9 cellular contexts compared by ENCODE assay signal in the genomic region with DNA sequence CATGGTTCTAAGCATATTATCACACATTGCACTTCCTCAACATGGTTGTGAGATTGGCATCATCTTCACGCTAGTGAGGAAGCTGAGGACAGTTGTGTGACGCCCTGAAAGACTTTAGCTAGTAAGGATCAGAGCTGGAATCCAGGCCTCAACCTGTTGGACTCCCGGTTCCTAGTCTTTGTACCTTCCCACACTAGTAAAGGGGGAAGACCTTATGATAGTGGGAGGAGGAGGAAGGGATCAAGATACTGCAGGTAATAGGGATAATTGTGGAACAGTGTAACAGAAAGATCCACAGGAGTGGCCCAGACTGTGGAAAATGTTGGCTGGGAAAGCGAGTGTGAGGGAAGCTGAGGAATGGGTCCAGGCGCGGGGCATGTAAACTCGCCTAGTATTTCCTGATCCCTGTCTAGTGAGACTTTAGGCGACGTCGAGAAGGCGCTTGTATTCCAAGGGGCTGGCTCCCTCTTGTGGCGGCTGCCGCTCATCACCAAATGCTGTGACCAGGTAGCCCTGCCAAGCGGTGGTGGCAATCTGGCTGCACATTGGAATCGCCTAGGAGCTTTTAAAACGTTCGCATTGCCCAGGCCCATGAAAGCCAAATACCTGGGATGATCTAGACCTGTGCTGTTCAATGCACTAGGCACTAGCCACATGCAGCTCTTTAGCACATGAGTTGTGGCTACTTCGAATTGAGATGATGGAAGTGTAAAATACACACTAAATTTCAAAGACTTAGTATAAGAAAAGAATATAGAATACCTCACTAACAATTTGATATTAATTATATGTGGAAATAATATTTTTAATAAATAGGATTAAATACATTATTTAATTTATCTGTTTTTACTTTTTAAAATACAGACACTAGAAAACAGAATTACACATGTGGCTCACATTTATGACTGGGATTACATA. TPM values are rescaled to one million over a fixed set of nuclear protein-coding genes. Genes with fewer than 3 reads are reported as not detected.
DNase-seq lines count a peak whose midpoint lies in the region; ATAC-seq, FAIRE-seq and TF ChIP-seq lines count a peak whose summit lies in the region.
"Had no signal": no experiment of that assay in that cellular context is flagged by ENCODE, and none has a peak within 500 bp of the region (broad histone marks: within the 10 kb centered on the region; RNA-seq: fewer than 3 reads in every experiment).

No MANE protein-coding gene starts in this region.

- RAD21 ChIA-PET in GM12878 (lab: Charles Lee; ENCODE audit: unreplicated experiment) = interaction anchor here (1.2 to 2.2 kb wide), 3 partner anchors 23 to 850 kb away, joined by 4 to 14 read pairs (median 4); no protein-coding TSS in a partner anchor

- TF ChIP-seq RAD21 in GM12878 (IDR thresholded peaks at IDR 0.05; ENCODE audit: insufficient read depth, low read depth, low read length) = peak; percentile 72

- no peak overlapping the region; the same call in 1 of the 2 replicates for H3K4me2 ChIP-seq in GM12878 (ENCODE audit: control insufficient read depth, insufficient read depth)

- peak overlapping the region; percentile 91 for H2AFZ ChIP-seq in GM12878 (ENCODE audit: control insufficient read depth, low read depth, low read length)

- no peaks in the 10 kb centered on the region for H3K4me1 Mint-ChIP-seq in T-helper 17 cell

- no peaks in the 10 kb centered on the region for H3K79me2 ChIP-seq in GM12878 (ENCODE audit: control insufficient read depth, insufficient read depth, low read length)

- TF ChIP-seq POLR2A in GM12878 (IDR thresholded peaks at IDR 0.05; ENCODE audit: low read depth, low read length) = no peak
- no peak for TF ChIP-seq POLR2A in spleen (IDR thresholded peaks at IDR 0.05)

- peak; percentile 90 for FAIRE-seq in GM12878 (lab: Jason Lieb, UNC)

- H3K9me3 ChIP-seq in T-helper 17 cell (ENCODE audit: control insufficient read depth, low read length, poor library complexity, severe bottlenecking) (no peaks in the 10 kb centered on the region), GM12878 (replicated peaks; ENCODE audit: control insufficient read depth, insufficient read depth, low read length) (no peaks in the 10 kb centered on the region; the same call in 2 of the 3 replicates), iPS DF 6.9 (ENCODE audit: control insufficient read depth, insufficient read depth, low read length) (no peaks in the 10 kb centered on the region), spleen (no peaks in the 10 kb centered on the region)

- H3K27ac ChIP-seq in GM12878 (ENCODE audit: control insufficient read depth, insufficient read depth) (no peak overlapping the region), iPS DF 6.9 (ENCODE audit: low read length) (no peak overlapping the region), spleen (no peak overlapping the region)

- H3K4me1 ChIP-seq in GM12878 (ENCODE audit: control insufficient read depth, insufficient read depth, low read length) (no peaks in the 10 kb centered on the region), iPS DF 6.9 (ENCODE audit: control insufficient read depth, insufficient read depth, low read length) (peaks cover 1% of the 10 kb centered on the region; the same call in 1 of the 2 replicates), spleen (no peaks in the 10 kb centered on the region)

- peak; percentile 61 for DNase-seq in SIG-M5 treated with dmso at 0.1 percent for 504 hours (lab: John Stamatoyannopoulos, UW; ENCODE audit: unreplicated experiment)
- no peak for DNase-seq in SIG-M5 (lab: John Stamatoyannopoulos, UW)
- DNase-seq in NCI-H1930 (lab: John Stamatoyannopoulos, UW) = peak; percentile 66 to 75
- peak; percentile 15 to 18 (median 16) for DNase-seq in T-helper 17 cell
- DNase-seq in GM12878 (ENCODE audit: low read depth, low spot score) = no peak
- peak; percentile 68 for DNase-seq in iPS DF 6.9 (ENCODE audit: low read depth, low spot score)
- DNase-seq in spleen = peak; percentile 82

- H3K27ac Mint-ChIP-seq in T-helper 17 cell = no peak overlapping the region
- H3K27ac Mint-ChIP-seq: CD8-positive, alpha-beta memory T cell had no signal

- TF ChIP-seq EP300 in GM12878 (IDR thresholded peaks at IDR 0.05; ENCODE audit: borderline replicate concordance in 1 of 2, control insufficient read depth in 1 of 2, low read depth in 2 of 2, low read length in 2 of 2) = no peak

- BruUV-seq in GM12878 (replicated peaks; lab: Mats Ljungman, UMichigan) = no TSS peak

- H3K4me3 ChIP-seq in GM12878 (no peak overlapping the region), iPS DF 6.9 (ENCODE audit: low read length) (no peak overlapping the region), spleen (no peak overlapping the region)

- POLR2A ChIA-PET in GM12878 (lab: Charles Lee) = no interaction called here

- ATAC-seq in HG02870 (IDR thresholded peaks at IDR 0.05; ENCODE audit: unreplicated experiment) (peak; percentile 93), T-helper 17 cell (peak; percentile 57), GM12878 (peak; percentile 99)

- in situ Hi-C loops in GM12878 (cut with MboI) = no loop called here

- WGBS in GM12878 (ENCODE audit: insufficient coverage, insufficient replicate concordance, low lambda C conversion rate, missing lambda C conversion rate) = 14% methylated on average over 18 of the region's 18 CpGs
- WGBS in iPS DF 6.9 (ENCODE audit: insufficient coverage, insufficient read length) = no CpG with 5 or more reads among the region's 18 CpGs
- WGBS in spleen, 5 donors = 16 to 21% (median 18%) methylated on average over 18 of the region's 18 CpGs

- H3K27me3 ChIP-seq in GM12878 (replicated peaks in 1 of 2; ENCODE audit: control insufficient read depth in 2 of 2, insufficient read depth in 2 of 2, low read length in 1 of 2) (no peaks in the 10 kb centered on the region), iPS DF 6.9 (ENCODE audit: control insufficient read depth, insufficient read depth, low read length) (no peaks in the 10 kb centered on the region), spleen (replicated peaks in 1 of 7) (peaks cover 0 to 19% (median 0%) of the 10 kb centered on the region in 7 donors)

- SMC1A ChIA-PET in GM12878 (lab: Charles Lee; ENCODE audit: uncharacterized antibody, unreplicated experiment) = interaction anchor here (0.8 to 2.5 kb wide), 12 partner anchors 10 to 865 kb away, joined by 3 to 11 read pairs (median 5); no protein-coding TSS in a partner anchor

- H3K36me3 ChIP-seq in GM12878 (ENCODE audit: control insufficient read depth in 2 of 2, insufficient read depth in 2 of 2, low read length in 1 of 2) (no peaks in the 10 kb centered on the region), iPS DF 6.9 (ENCODE audit: control insufficient read depth, insufficient read depth, low read length) (no peaks in the 10 kb centered on the region), spleen (no peaks in the 10 kb centered on the region)

- H3K36me3 Mint-ChIP-seq in T-helper 17 cell (ENCODE audit: low read depth) = no peaks in the 10 kb centered on the region
- H3K36me3 Mint-ChIP-seq: CD8-positive, alpha-beta memory T cell had no signal

- no peaks in the 10 kb centered on the region for H4K20me1 ChIP-seq in GM12878 (ENCODE audit: control insufficient read depth, insufficient read depth)

- no peak overlapping the region for H3K4me3 Mint-ChIP-seq in T-helper 17 cell
- H3K4me3 Mint-ChIP-seq: CD8-positive, alpha-beta memory T cell had no signal

- H3K9ac ChIP-seq in GM12878 (ENCODE audit: control insufficient read depth, insufficient read depth, low read length) = no peak overlapping the region

- no peaks in the 10 kb centered on the region for H3K27me3 Mint-ChIP-seq in T-helper 17 cell

- intact Hi-C loops in GM12878 (cut with micrococcal nuclease; ENCODE audit: unreplicated experiment) = loop anchor here (1.0 kb wide), 2 partner anchors 81 to 866 kb away; no protein-coding TSS in a partner anchor
- intact Hi-C loops in spleen (cut with DNase I; ENCODE audit: low total_unique reads) = loop anchor here (10.0 kb wide), 1 partner anchor 866 kb away; no protein-coding TSS in a partner anchor

- CTCF ChIA-PET in GM12878 (lab: Yijun Ruan, JAX) = interaction anchor here (0.5 to 4.9 kb wide), 21 partner anchors 12 to 874 kb away, joined by 3 to 35 read pairs (median 4); no protein-coding TSS in a partner anchor

- peak; percentile 80 to 87 (median 86) for TF ChIP-seq CTCF in GM12878 (IDR thresholded peaks at IDR 0.05 in 2 of 3, conservative IDR thresholded peaks at IDR 0.05 in 1 of 3; ENCODE audit: control insufficient read depth in 2 of 3, extremely low read depth in 1 of 3, insufficient read depth in 1 of 3, low read depth in 3 of 3, low read length in 3 of 3)
- TF ChIP-seq CTCF in spleen (IDR thresholded peaks at IDR 0.05 in 8 of 11, conservative IDR thresholded peaks at IDR 0.05 in 3 of 11) = peak in 10 of 11 experiments; percentile 22 to 74 (median 59)

TF ChIP-seq in GM12878, 131 proteins besides CTCF, POLR2A, EP300 and RAD21:
- TF ChIP-seq YY1 (IDR thresholded peaks at IDR 0.05; ENCODE audit: low read depth, low read length) = peak; percentile 46; the same call in 1 of the 2 replicates
- 0 out of 2 replicates have a peak, but pooled peaks have one; percentile 21 for TF ChIP-seq IKZF1 (conservative IDR thresholded peaks at IDR 0.05)
- peak; percentile 71; the same call in 1 of the 2 replicates for TF ChIP-seq SMC3 (IDR thresholded peaks at IDR 0.05; ENCODE audit: borderline replicate concordance, low read length)
- no peak for TF ChIP-seq RELA (IDR thresholded peaks at IDR 0.05; ENCODE audit: borderline replicate concordance, partially characterized antibody)
- TF ChIP-seq LARP7 (IDR thresholded peaks at IDR 0.05) = peak; percentile 42; the same call in 1 of the 2 replicates
- 0 out of 3 replicates have a peak, but pooled peaks have one; percentile 13 for TF ChIP-seq POU2F2 (IDR thresholded peaks at IDR 0.05; ENCODE audit: borderline replicate concordance, low read depth, low read length)

RNA-seq across cellular contexts. Expression of gene CLDN18, which starts 38.8 kb away (rescaled TPM):
- total RNA-seq in T-helper 17 cell (not detected), GM12878 (2014; rRNA removed) (0.11 and 0.22 TPM in 2 replicates), GM12878 (2014; rRNA removed; fragmentation: Illumina TruSeq; extraction: Trizol) (0.18 TPM in 2 replicates), GM12878 (2021) (0.26 and 0.32 TPM in 2 replicates), spleen (not detected)
- not detected in 2 replicates for total RNA-seq in GM12878 (2013; cell fraction: nucleolus; rRNA removed)
- not detected for polyA plus RNA-seq in GM12878 (2011; ENCODE audit: low read depth)
- polyA plus RNA-seq in GM12878 (2011; rRNA removed) (0.18 and 0.23 TPM in 2 replicates), GM12878 (2014; fragmentation: Illumina TruSeq; extraction: Trizol) (0.13 and 0.21 TPM in 2 replicates), GM12878 (2014; fragmentation: Nextera tagmentation; extraction: Ambion mirVana) (under 1 TPM; 0.05 to 0.09 TPM), GM12878 (2014; rRNA removed) (0.04 and 0.18 TPM in 2 replicates), GM12878 (2016; fragmentation: Nextera tagmentation; extraction: Ambion mirVana) (under 1 TPM in 1 of 2 experiments, not detected in 1; 0.28 TPM), spleen (not detected)
- 0.03 and 0.08 TPM in 2 replicates for polyA plus RNA-seq in GM12878 (2011; cell fraction: cytosol; rRNA removed)
- polyA plus RNA-seq in GM12878 (2011; cell fraction: nucleus; rRNA removed) = 0.06 TPM in 2 replicates
- 0.07 TPM in 1 of 2 replicates, not detected in the other for polyA plus RNA-seq in GM12878 (2012)
- 0.22 and 0.36 TPM in 2 replicates for polyA minus RNA-seq in GM12878 (2011; rRNA and poly(A)+ RNA removed)
- 0.27 TPM in 1 of 2 replicates, not detected in the other for polyA minus RNA-seq in GM12878 (2011; cell fraction: cytosol; rRNA and poly(A)+ RNA removed)
- polyA minus RNA-seq in GM12878 (2011; cell fraction: nucleus; rRNA and poly(A)+ RNA removed) = 0.12 TPM in 1 of 2 replicates, not detected in the other
- total RNA-seq: CD8-positive, alpha-beta memory T cell had no signal
- polyA plus RNA-seq: CD8-positive, alpha-beta memory T cell had no signal

Comparison
In these comparisons a context has a peak if more than half of its experiments do, and no peak if none do; other contexts are left out.
1. DNase-seq: peak in SIG-M5 treated with dmso at 0.1 percent for 504 hours (single experiment), NCI-H1930 (2 of 2), T-helper 17 cell (3 of 3), iPS DF 6.9 (single experiment) and spleen (single experiment); none in SIG-M5 (single experiment) and GM12878 (single experiment).
2. Peak in every context shown above with its lines, with median percentiles within 50 percentile points of each other: ATAC-seq.